13 cellular contexts compared by ENCODE assay signal in genomic region chr9:36194326-36195000, GRCh38. TPM values are rescaled to one million over a fixed set of nuclear protein-coding genes. Genes with fewer than 3 reads are reported as not detected.
DNase-seq lines count a peak whose midpoint lies in the region; ATAC-seq and TF ChIP-seq lines count a peak whose summit lies in the region.
"Had no signal": no experiment of that assay in that cellular context is flagged by ENCODE, and none has a peak within 500 bp of the region (broad histone marks: within the 10 kb centered on the region; RNA-seq: fewer than 3 reads in every experiment).

No MANE protein-coding gene starts in this region.

- DNase-seq in MCF 10A (ENCODE audit: unreplicated experiment), result no peak
- DNase-seq in breast epithelium (ENCODE audit: low spot score in 2 of 2), result no peak
- no peak for DNase-seq in activated CD4-positive, alpha-beta memory T cell treated with anti-CD3 and anti-CD28 coated beads, Interleukin-2, amount 10 ng/mL, durations not matched to agents 7 days and 5 days
- no peak for DNase-seq in hepatocyte (ENCODE audit: low spot score)
- no peak for DNase-seq in upper lobe of left lung
- DNase-seq in NCI-H524 treated with DMSO at 0.1 percent for 48 hours (lab: John Stamatoyannopoulos, UW), result no peak
- DNase-seq in GF-D8 (lab: John Stamatoyannopoulos, UW), result no peak
- DNase-seq: COR-L47; dorsolateral prefrontal cortex; stimulated activated CD4-positive, alpha-beta T cell treated with anti-CD3 and anti-CD28 coated beads, Interleukin-2, amount 100 ng/mL, for 24 hours had no signal

- peaks cover 63% of the 10 kb centered on the region for H4K20me1 ChIP-seq in hepatocyte (ENCODE audit: insufficient read depth, poor library complexity, severe bottlenecking)

- H3K79me2 ChIP-seq in hepatocyte, result peaks cover 80% of the 10 kb centered on the region

- POLR2A ChIA-PET in MCF 10A (lab: Yijun Ruan, JAX), result no interaction called here
- POLR2A ChIA-PET in activated CD4-positive, alpha-beta memory T cell treated with anti-CD3 and anti-CD28 coated beads, Interleukin-2, amount 10 ng/mL, durations not matched to agents 7 days and 5 days (lab: Charles Lee), result interaction anchor here (2.0 to 6.0 kb wide), 2 partner anchors 10 to 64 kb away, joined by 5 to 86 read pairs; partner anchors contain the start of gene GNE

- no peaks in the 10 kb centered on the region for H3K9me3 Mint-ChIP-seq in MCF 10A (ENCODE audit: unreplicated experiment)
- H3K9me3 Mint-ChIP-seq in activated CD4-positive, alpha-beta memory T cell treated with anti-CD3 and anti-CD28 coated beads, Interleukin-2, amount 10 ng/mL, durations not matched to agents 7 days and 5 days, result no peaks in the 10 kb centered on the region

- TF ChIP-seq CTCF in MCF 10A (IDR thresholded peaks at IDR 0.05; ENCODE audit: unreplicated experiment) (no peak), breast epithelium (IDR thresholded peaks at IDR 0.05) (no peak), hepatocyte (IDR thresholded peaks at IDR 0.05; ENCODE audit: poor library complexity) (no peak), upper lobe of left lung (IDR thresholded peaks at IDR 0.05) (no peak)

- CTCF ChIA-PET in MCF 10A (lab: Yijun Ruan, JAX), result interaction anchor here (0.7 to 1.4 kb wide), 3 partner anchors 10 to 362 kb away, joined by 3 to 4 read pairs (median 4); no protein-coding TSS in a partner anchor
- CTCF ChIA-PET in activated CD4-positive, alpha-beta memory T cell treated with anti-CD3 and anti-CD28 coated beads, Interleukin-2, amount 10 ng/mL, durations not matched to agents 7 days and 5 days (lab: Charles Lee), result interaction anchor here (0.6 to 1.5 kb wide), 3 partner anchors 53 to 134 kb away, joined by 3 to 4 read pairs (median 3); no protein-coding TSS in a partner anchor

- no TSS peak for BruUV-seq in MCF 10A (replicated peaks; lab: Mats Ljungman, UMichigan)

- H3K9me3 ChIP-seq in breast epithelium (no peaks in the 10 kb centered on the region), hepatocyte (ENCODE audit: low read depth) (no peaks in the 10 kb centered on the region), upper lobe of left lung (no peaks in the 10 kb centered on the region)

- H3K36me3 Mint-ChIP-seq in MCF 10A (ENCODE audit: insufficient read depth, unreplicated experiment), result peaks cover 43% of the 10 kb centered on the region
- H3K36me3 Mint-ChIP-seq in activated CD4-positive, alpha-beta memory T cell treated with anti-CD3 and anti-CD28 coated beads, Interleukin-2, amount 10 ng/mL, durations not matched to agents 7 days and 5 days (ENCODE audit: low read depth), result peaks cover 46% of the 10 kb centered on the region

- H3K27ac Mint-ChIP-seq in MCF 10A (ENCODE audit: low read depth, unreplicated experiment), result peak overlapping the region; percentile 6
- H3K27ac Mint-ChIP-seq in activated CD4-positive, alpha-beta memory T cell treated with anti-CD3 and anti-CD28 coated beads, Interleukin-2, amount 10 ng/mL, durations not matched to agents 7 days and 5 days, result peak overlapping the region; percentile 6

- ATAC-seq in upper lobe of left lung (ENCODE audit: low FRiP score in 2 of 2) (no peak), HG03469 (IDR thresholded peaks at IDR 0.05; ENCODE audit: unreplicated experiment) (no peak)

- peak overlapping the region; percentile 95 for H3K4me2 ChIP-seq in hepatocyte

- H3K4me3 Mint-ChIP-seq in MCF 10A (ENCODE audit: unreplicated experiment), result no peak overlapping the region
- peak overlapping the region; percentile 21 for H3K4me3 Mint-ChIP-seq in activated CD4-positive, alpha-beta memory T cell treated with anti-CD3 and anti-CD28 coated beads, Interleukin-2, amount 10 ng/mL, durations not matched to agents 7 days and 5 days

- H3K36me3 ChIP-seq in breast epithelium (no peaks in the 10 kb centered on the region), hepatocyte (replicated peaks; ENCODE audit: insufficient read depth, low read depth) (no peaks in the 10 kb centered on the region), upper lobe of left lung (peaks cover 9 to 46% (median 19%) of the 10 kb centered on the region in 4 donors)

- H3K27ac ChIP-seq in breast epithelium (peak overlapping the region in 1 of 2 donors; percentile 16), hepatocyte (peak overlapping the region; percentile 45), upper lobe of left lung (peak overlapping the region in 3 of 4 donors; percentile 1 to 42 (median 20))
- H3K27ac ChIP-seq: KMS-11 had no signal

- TF ChIP-seq EP300 in upper lobe of left lung (IDR thresholded peaks at IDR 0.05), result no peak

- H3K4me1 ChIP-seq in breast epithelium (peaks cover 8 to 26% of the 10 kb centered on the region in 2 donors), hepatocyte (ENCODE audit: insufficient read depth) (peaks cover 31% of the 10 kb centered on the region), upper lobe of left lung (peaks cover 33 to 54% (median 37%) of the 10 kb centered on the region in 4 donors)

- no peaks in the 10 kb centered on the region for H3K9me2 ChIP-seq in hepatocyte (replicated peaks; ENCODE audit: insufficient read depth)

- H3K27me3 ChIP-seq in breast epithelium, result no peaks in the 10 kb centered on the region
- no peaks in the 10 kb centered on the region for H3K27me3 ChIP-seq in hepatocyte
- H3K27me3 ChIP-seq in upper lobe of left lung, result no peaks in the 10 kb centered on the region
- H3K27me3 ChIP-seq: dorsolateral prefrontal cortex had no signal

- intact Hi-C loops in MCF 10A (cut with micrococcal nuclease), result no loop called here
- intact Hi-C loops in breast epithelium (cut with DNase I; ENCODE audit: low total_unique reads), result no loop called here

- H3K27me3 Mint-ChIP-seq in MCF 10A (ENCODE audit: insufficient read depth, unreplicated experiment), result no peaks in the 10 kb centered on the region
- no peaks in the 10 kb centered on the region for H3K27me3 Mint-ChIP-seq in activated CD4-positive, alpha-beta memory T cell treated with anti-CD3 and anti-CD28 coated beads, Interleukin-2, amount 10 ng/mL, durations not matched to agents 7 days and 5 days

- no peak overlapping the region for H2AFZ ChIP-seq in hepatocyte

- 33% methylated on average over 4 of the region's 4 CpGs for WGBS in hepatocyte (ENCODE audit: low lambda C conversion rate, missing lambda C conversion rate)
- WGBS in upper lobe of left lung, 2 donors, result 46 to 48% methylated on average over 4 of the region's 4 CpGs

- H3K4me3 ChIP-seq in breast epithelium (no peak overlapping the region), hepatocyte (no peak overlapping the region), upper lobe of left lung (peak overlapping the region in 1 of 4 donors; percentile 90)

- TF ChIP-seq POLR2A in breast epithelium (IDR thresholded peaks at IDR 0.05) (no peak), upper lobe of left lung (IDR thresholded peaks at IDR 0.05) (no peak)

- H3K4me1 Mint-ChIP-seq in MCF 10A (ENCODE audit: insufficient read depth, unreplicated experiment), result peaks cover 35% of the 10 kb centered on the region
- H3K4me1 Mint-ChIP-seq in activated CD4-positive, alpha-beta memory T cell treated with anti-CD3 and anti-CD28 coated beads, Interleukin-2, amount 10 ng/mL, durations not matched to agents 7 days and 5 days, result peaks cover 56% of the 10 kb centered on the region

RNA-seq across cellular contexts. Expression of gene CLTA, which starts 3.7 kb away (rescaled TPM):
- total RNA-seq in MCF 10A (2022) (189 and 218 TPM in 2 replicates), breast epithelium (100 to 1,000 TPM; 177 to 202 (median 178) TPM), hepatocyte (317 and 339 TPM in 2 replicates), upper lobe of left lung (100 to 1,000 TPM; 120 to 218 (median 192) TPM)
- 100 to 1,000 TPM; 150 to 151 TPM for total RNA-seq in activated CD4-positive, alpha-beta memory T cell treated with anti-CD3 and anti-CD28 coated beads, Interleukin-2, amount 10 ng/mL, durations not matched to agents 7 days and 5 days
- polyA plus RNA-seq in hepatocyte, result 283 and 313 TPM in 2 replicates

RNA-seq across cellular contexts. Expression of gene CCIN, which starts 25.3 kb away (rescaled TPM):
- total RNA-seq in MCF 10A (2022), result not detected in 2 replicates
- under 1 TPM in 1 of 3 donors, not detected in 2; 0.80 TPM for total RNA-seq in breast epithelium
- under 1 TPM in 1 of 2 experiments, not detected in 1; 0.13 TPM for total RNA-seq in activated CD4-positive, alpha-beta memory T cell treated with anti-CD3 and anti-CD28 coated beads, Interleukin-2, amount 10 ng/mL, durations not matched to agents 7 days and 5 days
- total RNA-seq in hepatocyte, result not detected in 2 replicates
- polyA plus RNA-seq in hepatocyte, result 0.23 TPM in 1 of 2 replicates, not detected in the other
- 1 to 10 TPM in 1 of 6 donors, under 1 TPM in 4, not detected in 1; 0.30 to 1.4 (median 0.49) TPM for total RNA-seq in upper lobe of left lung
- total RNA-seq: NCI-H460 had no signal

RNA-seq across cellular contexts. Expression of gene GLIPR2, which starts 57.9 kb away (rescaled TPM):
- 0.96 and 3.1 TPM in 2 replicates for total RNA-seq in MCF 10A (2022)
- 10 to 100 TPM; 16.5 to 57.4 (median 26.9) TPM for total RNA-seq in breast epithelium
- 10 to 100 TPM; 45.3 to 48.0 TPM for total RNA-seq in activated CD4-positive, alpha-beta memory T cell treated with anti-CD3 and anti-CD28 coated beads, Interleukin-2, amount 10 ng/mL, durations not matched to agents 7 days and 5 days
- total RNA-seq in hepatocyte, result 9.8 and 14.1 TPM in 2 replicates
- polyA plus RNA-seq in hepatocyte, result 12.6 and 20.1 TPM in 2 replicates
- total RNA-seq in upper lobe of left lung, result 100 to 1,000 TPM in 1 of 6 donors, 10 to 100 TPM in 5; 39.6 to 131 (median 66.0) TPM
